9 cellular contexts compared by ENCODE assay signal in genomic region chr14:74593241-74593985, GRCh38. TPM values are rescaled to one million over a fixed set of nuclear protein-coding genes. Genes with fewer than 3 reads are reported as not detected.
DNase-seq lines count a peak whose midpoint lies in the region; ATAC-seq and TF ChIP-seq lines count a peak whose summit lies in the region.
"Had no signal": no experiment of that assay in that cellular context is flagged by ENCODE, and none has a peak within 500 bp of the region (broad histone marks: within the 10 kb centered on the region; RNA-seq: fewer than 3 reads in every experiment).

No MANE protein-coding gene starts in this region.

- in situ Hi-C loops in GM23248 (cut with MboI): no loop called here

- intact Hi-C loops in left colon (cut with DNase I, micrococcal nuclease) (no loop called here), Caco-2 (cut with micrococcal nuclease; ENCODE audit: unreplicated experiment) (no loop called here)

- no peak for TF ChIP-seq CTCF in Caco-2 (IDR thresholded peaks at IDR 0.05; ENCODE audit: insufficient read depth in 1 of 2, low read depth in 1 of 2, low read length in 1 of 2, severe bottlenecking in 1 of 2, unreplicated experiment in 1 of 2)

- peaks cover 41% of the 10 kb centered on the region for H3F3A ChIP-seq in GM23248 (ENCODE audit: insufficient read depth)

- H3K9me3 ChIP-seq in GM23248 (ENCODE audit: low read depth) (no peaks in the 10 kb centered on the region), Caco-2 (no peaks in the 10 kb centered on the region)
- H3K9me3 ChIP-seq in CD8-positive, alpha-beta memory T cell (ENCODE audit: low read length): no peaks in the 10 kb centered on the region

- peaks cover 94% of the 10 kb centered on the region for H3K79me2 ChIP-seq in GM23248 (ENCODE audit: insufficient read depth)

- DNase-seq in GM23248 (no peak), caudate nucleus (lab: John Stamatoyannopoulos, UW) (no peak), left colon (no peak), Caco-2 (no peak), NCI-H2171 treated with DMSO at 0.1 percent for 48 hours (lab: John Stamatoyannopoulos, UW) (no peak)
- DNase-seq in stimulated activated naive B cell treated with anti-CD40 and anti-IgM and Interleukin-4, amounts not matched to agents 10 μg/mL and 1 μg/mL and 100 μg/mL, for 72 hours: no peak
- DNase-seq in CD8-positive, alpha-beta memory T cell: no peak
- DNase-seq: NCI-H69 had no signal

- ATAC-seq in left colon (peak; percentile 38), GM21381 (IDR thresholded peaks at IDR 0.05; ENCODE audit: unreplicated experiment) (no peak)
- ATAC-seq in stimulated activated naive B cell treated with anti-CD40 and anti-IgM and Interleukin-4, amounts not matched to agents 10 μg/mL and 1 μg/mL and 100 μg/mL, for 72 hours (replicated peaks): peak; percentile 61 to 69

- H3K36me3 Mint-ChIP-seq in stimulated activated naive B cell treated with anti-CD40 and anti-IgM and Interleukin-4, amounts not matched to agents 10 μg/mL and 1 μg/mL and 100 μg/mL, for 72 hours: no peaks in the 10 kb centered on the region
- no peaks in the 10 kb centered on the region for H3K36me3 Mint-ChIP-seq in Caco-2 (ENCODE audit: insufficient read depth, unreplicated experiment)
- H3K36me3 Mint-ChIP-seq in CD8-positive, alpha-beta memory T cell: peaks cover 0 to 1% (median 0%) of the 10 kb centered on the region in 3 donors

- H3K9me3 Mint-ChIP-seq in stimulated activated naive B cell treated with anti-CD40 and anti-IgM and Interleukin-4, amounts not matched to agents 10 μg/mL and 1 μg/mL and 100 μg/mL, for 72 hours: no peaks in the 10 kb centered on the region
- no peaks in the 10 kb centered on the region for H3K9me3 Mint-ChIP-seq in Caco-2 (ENCODE audit: unreplicated experiment)
- H3K9me3 Mint-ChIP-seq in CD8-positive, alpha-beta memory T cell: no peaks in the 10 kb centered on the region

- H3K9ac ChIP-seq in GM23248: no peak overlapping the region

- H3K4me3 ChIP-seq in GM23248: no peak overlapping the region
- no peak overlapping the region for H3K4me3 ChIP-seq in Caco-2 (ENCODE audit: low read depth, low read length)
- H3K4me3 ChIP-seq in CD8-positive, alpha-beta memory T cell (ENCODE audit: low read length): no peak overlapping the region

- H3K27ac ChIP-seq in GM23248: peak overlapping the region; percentile 76
- H3K27ac ChIP-seq in caudate nucleus (ENCODE audit: low read depth, low read length): peak overlapping the region; percentile 67
- no peak overlapping the region for H3K27ac ChIP-seq in CD8-positive, alpha-beta memory T cell (ENCODE audit: low read depth, low read length)

- CTCF ChIA-PET in Caco-2 (lab: Charles Lee): interaction anchor here (1.5 kb wide), 1 partner anchor 20 kb away, joined by 4 read pairs; no protein-coding TSS in a partner anchor
- CTCF ChIA-PET in CD8-positive, alpha-beta memory T cell (lab: Charles Lee): interaction anchor here (1.3 kb wide), 1 partner anchor 15 kb away, joined by 3 read pairs; no protein-coding TSS in a partner anchor

- H3K27me3 ChIP-seq in GM23248 (replicated peaks; ENCODE audit: insufficient read depth) (no peaks in the 10 kb centered on the region), Caco-2 (replicated peaks; ENCODE audit: control insufficient read depth, insufficient read depth, low read length) (no peaks in the 10 kb centered on the region)
- H3K27me3 ChIP-seq in CD8-positive, alpha-beta memory T cell (ENCODE audit: insufficient read depth, low read length, poor library complexity, severe bottlenecking): no peaks in the 10 kb centered on the region

- no peaks in the 10 kb centered on the region for H4K20me1 ChIP-seq in GM23248 (ENCODE audit: insufficient read depth)

- peak overlapping the region; percentile 43 for H3K27ac Mint-ChIP-seq in stimulated activated naive B cell treated with anti-CD40 and anti-IgM and Interleukin-4, amounts not matched to agents 10 μg/mL and 1 μg/mL and 100 μg/mL, for 72 hours
- no peak overlapping the region for H3K27ac Mint-ChIP-seq in Caco-2 (ENCODE audit: unreplicated experiment)
- no peak overlapping the region for H3K27ac Mint-ChIP-seq in CD8-positive, alpha-beta memory T cell

- no peaks in the 10 kb centered on the region for H3K9me2 ChIP-seq in GM23248 (ENCODE audit: insufficient read depth)

- peaks cover 0 to 4% of the 10 kb centered on the region in 2 donors for H3K27me3 Mint-ChIP-seq in stimulated activated naive B cell treated with anti-CD40 and anti-IgM and Interleukin-4, amounts not matched to agents 10 μg/mL and 1 μg/mL and 100 μg/mL, for 72 hours
- H3K27me3 Mint-ChIP-seq in Caco-2 (ENCODE audit: insufficient read depth, unreplicated experiment): no peaks in the 10 kb centered on the region
- H3K27me3 Mint-ChIP-seq in CD8-positive, alpha-beta memory T cell: peaks cover 3 to 9% of the 10 kb centered on the region in 2 donors

- peaks cover 33 to 43% of the 10 kb centered on the region in 2 donors for H3K4me1 Mint-ChIP-seq in stimulated activated naive B cell treated with anti-CD40 and anti-IgM and Interleukin-4, amounts not matched to agents 10 μg/mL and 1 μg/mL and 100 μg/mL, for 72 hours
- peaks cover 11% of the 10 kb centered on the region for H3K4me1 Mint-ChIP-seq in Caco-2 (ENCODE audit: low read depth, unreplicated experiment)
- no peaks in the 10 kb centered on the region for H3K4me1 Mint-ChIP-seq in CD8-positive, alpha-beta memory T cell

- peak overlapping the region; percentile 7 to 51 for H3K4me3 Mint-ChIP-seq in stimulated activated naive B cell treated with anti-CD40 and anti-IgM and Interleukin-4, amounts not matched to agents 10 μg/mL and 1 μg/mL and 100 μg/mL, for 72 hours
- no peak overlapping the region for H3K4me3 Mint-ChIP-seq in Caco-2 (ENCODE audit: unreplicated experiment)
- no peak overlapping the region for H3K4me3 Mint-ChIP-seq in CD8-positive, alpha-beta memory T cell

- WGBS in GM23248 (ENCODE audit: low coverage in 1 of 2, low lambda C conversion rate in 2 of 2, missing lambda C conversion rate in 2 of 2), 2 experiments: 96 to 97% methylated on average over 12 of the region's 12 CpGs

- H3K36me3 ChIP-seq in GM23248 (ENCODE audit: low read depth) (no peaks in the 10 kb centered on the region), Caco-2 (ENCODE audit: control insufficient read depth, insufficient read depth, low read length) (no peaks in the 10 kb centered on the region)
- H3K36me3 ChIP-seq in CD8-positive, alpha-beta memory T cell (ENCODE audit: insufficient read depth, low read length): no peaks in the 10 kb centered on the region

- H3K4me2 ChIP-seq in GM23248 (ENCODE audit: unreplicated experiment): no peak overlapping the region

- no TSS peak for BruUV-seq in Caco-2 (replicated peaks; lab: Mats Ljungman, UMichigan)

- H3K4me1 ChIP-seq in GM23248 (ENCODE audit: insufficient read depth): peaks cover 60% of the 10 kb centered on the region
- H3K4me1 ChIP-seq in Caco-2: peaks cover 14% of the 10 kb centered on the region
- no peaks in the 10 kb centered on the region for H3K4me1 ChIP-seq in CD8-positive, alpha-beta memory T cell (ENCODE audit: insufficient read depth, low read length)

- POLR2A ChIA-PET in Caco-2 (lab: Charles Lee): no interaction called here
- POLR2A ChIA-PET in CD8-positive, alpha-beta memory T cell (lab: Charles Lee): no interaction called here

- no peak overlapping the region for H2AFZ ChIP-seq in GM23248

RNA-seq across cellular contexts. Expression of gene LTBP2, which starts 18.6 kb away (rescaled TPM):
- 441 and 456 TPM in 2 replicates for total RNA-seq in GM23248 (2014; rRNA removed; shearing (Covaris generic))
- polyA plus RNA-seq in GM23248 (2016; fragmentation: Nextera tagmentation; extraction: Ambion mirVana): 73.5 and 73.7 TPM in 2 replicates
- total RNA-seq in left colon (1 to 10 TPM; 2.8 to 6.4 TPM), Caco-2 (2022) (0.86 and 1.0 TPM in 2 replicates)
- total RNA-seq in CD8-positive, alpha-beta memory T cell: under 1 TPM; 0.24 to 0.42 TPM
- polyA plus RNA-seq in CD8-positive, alpha-beta memory T cell: 0.83 TPM

Comparison
In these comparisons a context has a peak if more than half of its experiments do, and no peak if none do; other contexts are left out.
1. H3K4me3 Mint-ChIP-seq: peak in stimulated activated naive B cell treated with anti-CD40 and anti-IgM and Interleukin-4, amounts not matched to agents 10 μg/mL and 1 μg/mL and 100 μg/mL, for 72 hours (2 of 2); none in Caco-2 (single experiment) and CD8-positive, alpha-beta memory T cell (0 of 7).
2. RNA of gene LTBP2, which starts 18.6 kb away (total RNA-seq): 441 to 456 TPM in GM23248; 2.8 to 6.4 TPM in left colon, 0.86 to 1.0 TPM in Caco-2 and 0.24 to 0.42 TPM in CD8-positive, alpha-beta memory T cell; every median in the first group is over 10 times any median in the second.